In genomic region chr16:2715519-2715918, GRCh38 we compare ENCODE assay signal across 8 cellular contexts. TPM values are rescaled to one million over a fixed set of nuclear protein-coding genes. Genes with fewer than 3 reads are reported as not detected.
A peak's percentile ranks its signal among the peaks of the same experiment; 100 is the strongest.
DNase-seq lines count a peak whose midpoint lies in the region; ATAC-seq, FAIRE-seq and TF ChIP-seq lines count a peak whose summit lies in the region.

No MANE protein-coding gene starts in this region.

- H3K4me1 Mint-ChIP-seq in CD14-positive monocyte, result no peaks in the 10 kb centered on the region

- H3K27ac ChIP-seq in trophoblast cell (ENCODE audit: low read depth, low read length), result no peak overlapping the region

- no peak overlapping the region for H2AFZ ChIP-seq in trophoblast cell (ENCODE audit: insufficient read depth, low read length, poor library complexity)

- TF ChIP-seq CTCF in CD14-positive monocyte (IDR thresholded peaks at IDR 0.05), result no peak
- no peak for TF ChIP-seq CTCF in foreskin fibroblast (IDR thresholded peaks at IDR 0.05; ENCODE audit: low read depth, low read length)

- no peak overlapping the region for H2BK5ac ChIP-seq in trophoblast cell (ENCODE audit: low read depth, low read length, poor library complexity)

- no peaks in the 10 kb centered on the region for H3K79me2 ChIP-seq in trophoblast cell (ENCODE audit: control insufficient read depth, insufficient read depth, low read length, poor library complexity)

- no peak overlapping the region for H3K23ac ChIP-seq in trophoblast cell (ENCODE audit: low read length)

- peaks cover 0 to 4% (median 0%) of the 10 kb centered on the region in 7 donors for H3K9me3 Mint-ChIP-seq in CD14-positive monocyte

- H3K27me3 Mint-ChIP-seq in CD14-positive monocyte (ENCODE audit: low read depth in 3 of 3), result peaks cover 9 to 20% (median 19%) of the 10 kb centered on the region in 3 donors

- H3K4me3 ChIP-seq in foreskin fibroblast (ENCODE audit: low read depth in 1 of 2, low read length in 2 of 2), result no peak overlapping the region
- no peak overlapping the region for H3K4me3 ChIP-seq in trophoblast cell (ENCODE audit: low read depth, low read length)

- peaks cover 11% of the 10 kb centered on the region in 2 experiments for H3K4me1 ChIP-seq in trophoblast cell (ENCODE audit: control insufficient read depth in 1 of 2, insufficient read depth in 2 of 2, low read length in 2 of 2)

- DNase-seq in CD14-positive monocyte (ENCODE audit: low spot score) (peak; percentile 70), MV-4-11 (lab: John Stamatoyannopoulos, UW) (peak; percentile 59), activated T-cell treated with anti-CD3 and anti-CD28 coated beads for 4 hours (peak; percentile 71), foreskin fibroblast (peak; percentile 20 to 70), trophoblast cell (peak; percentile 59 to 81), urothelium cell line (ENCODE audit: low spot score) (peak; percentile 83)

- H3K18ac ChIP-seq in trophoblast cell (ENCODE audit: low read length), result no peak overlapping the region

- H3K4me2 ChIP-seq in trophoblast cell (ENCODE audit: low read length), result peak overlapping the region; percentile 19

- H3K4ac ChIP-seq in trophoblast cell (ENCODE audit: low read depth, low read length), result no peak overlapping the region

- no peak overlapping the region for H3K27ac Mint-ChIP-seq in CD14-positive monocyte

- FAIRE-seq in urothelium cell line (lab: Jason Lieb, UNC), result peak; percentile 71

- H3K79me1 ChIP-seq in trophoblast cell (ENCODE audit: low read length), result no peaks in the 10 kb centered on the region

- no peak overlapping the region for H2AK5ac ChIP-seq in trophoblast cell (ENCODE audit: low read length)

- H4K12ac ChIP-seq in trophoblast cell (ENCODE audit: low read depth, low read length), result no peak overlapping the region

- no peaks in the 10 kb centered on the region for H3K27me3 ChIP-seq in trophoblast cell (ENCODE audit: insufficient read depth, low read length)

- no peak overlapping the region for H2BK12ac ChIP-seq in trophoblast cell (ENCODE audit: low read length)

- H3K4me3 Mint-ChIP-seq in CD14-positive monocyte, result no peak overlapping the region

- no peak for ATAC-seq in HG03196 (IDR thresholded peaks at IDR 0.05; ENCODE audit: unreplicated experiment)
- ATAC-seq in HG03108 (IDR thresholded peaks at IDR 0.05; ENCODE audit: unreplicated experiment), result no peak

- no peak overlapping the region for H2BK120ac ChIP-seq in trophoblast cell (ENCODE audit: insufficient read depth, low read length, poor library complexity)

- no peak overlapping the region for H4K8ac ChIP-seq in trophoblast cell (ENCODE audit: low read depth, low read length)

- H4K91ac ChIP-seq in trophoblast cell (ENCODE audit: low read depth, low read length), result no peak overlapping the region

- H3K36me3 ChIP-seq in trophoblast cell (ENCODE audit: control insufficient read depth in 1 of 2, insufficient read depth in 2 of 2, low read length in 2 of 2), result no peaks in the 10 kb centered on the region

- no peak overlapping the region for H3K9ac ChIP-seq in trophoblast cell (ENCODE audit: low read length)

- H3K9me3 ChIP-seq in trophoblast cell (ENCODE audit: insufficient read depth, low read depth, low read length), result no peaks in the 10 kb centered on the region

- no peaks in the 10 kb centered on the region for H3K36me3 Mint-ChIP-seq in CD14-positive monocyte

- no CpG with 5 or more reads among the region's 33 CpGs for WGBS in trophoblast cell (ENCODE audit: extremely low coverage, insufficient coverage, insufficient read length)

- no peak overlapping the region for H3K14ac ChIP-seq in trophoblast cell (ENCODE audit: low read length)

- intact Hi-C loops in CD14-positive monocyte (cut with micrococcal nuclease), result no loop called here

RNA-seq across cellular contexts. Expression of gene PRSS27, which starts 4.5 kb away (rescaled TPM):
- not detected for polyA plus RNA-seq in CD14-positive monocyte
- 0.90 and 1.0 TPM in 2 replicates for polyA plus RNA-seq in trophoblast cell (2013)

RNA-seq across cellular contexts. Expression of gene KCTD5, which starts 33.2 kb away (rescaled TPM):
- 10 to 100 TPM; 16.0 to 21.0 TPM for polyA plus RNA-seq in CD14-positive monocyte
- 61.6 and 64.8 TPM in 2 replicates for polyA plus RNA-seq in trophoblast cell (2013)

RNA-seq across cellular contexts. Expression of gene SRRM2, which starts 36.9 kb away (rescaled TPM):
- 10 to 100 TPM; 19.0 to 31.8 TPM for polyA plus RNA-seq in CD14-positive monocyte
- 472 and 481 TPM in 2 replicates for polyA plus RNA-seq in trophoblast cell (2013)
